Comparison of ENCODE assay signal across 1 cellular context in the genomic region with DNA sequence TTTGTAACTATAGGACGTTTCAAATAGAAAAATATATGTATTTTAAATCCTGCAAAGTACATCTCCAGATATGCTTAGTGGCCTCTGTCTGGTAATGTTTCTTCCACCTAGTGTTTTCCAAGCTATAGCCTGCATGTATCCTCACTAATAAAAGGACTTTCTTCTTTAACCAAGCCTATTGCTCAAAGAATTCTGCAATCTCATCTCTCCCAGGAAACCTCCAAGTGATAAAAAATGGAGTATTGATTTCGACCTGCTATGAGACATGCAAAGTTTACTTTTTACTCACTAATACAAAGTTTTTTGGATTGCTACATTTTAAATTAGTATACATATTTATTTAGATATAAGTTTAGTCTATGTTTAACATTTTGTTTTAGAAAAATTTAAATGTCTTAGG.
A peak's percentile ranks its signal among the peaks of the same experiment; 100 is the strongest.
TF ChIP-seq lines count a peak whose summit lies in the region.

No MANE protein-coding gene starts in this region.

TF ChIP-seq in K562, 482 proteins besides CTCF, POLR2A, EP300 and RAD21 (continued from another document):
- no peak for TF ChIP-seq ATF1 (CRISPR knock-in tag; IDR thresholded peaks at IDR 0.05)
- no peak for TF ChIP-seq ATF1 (tag; IDR thresholded peaks at IDR 0.05)
- TF ChIP-seq CEBPB (tag; IDR thresholded peaks at IDR 0.05), result no peak; the same call in 1 of the 2 replicates
- TF ChIP-seq, protein P1, sequence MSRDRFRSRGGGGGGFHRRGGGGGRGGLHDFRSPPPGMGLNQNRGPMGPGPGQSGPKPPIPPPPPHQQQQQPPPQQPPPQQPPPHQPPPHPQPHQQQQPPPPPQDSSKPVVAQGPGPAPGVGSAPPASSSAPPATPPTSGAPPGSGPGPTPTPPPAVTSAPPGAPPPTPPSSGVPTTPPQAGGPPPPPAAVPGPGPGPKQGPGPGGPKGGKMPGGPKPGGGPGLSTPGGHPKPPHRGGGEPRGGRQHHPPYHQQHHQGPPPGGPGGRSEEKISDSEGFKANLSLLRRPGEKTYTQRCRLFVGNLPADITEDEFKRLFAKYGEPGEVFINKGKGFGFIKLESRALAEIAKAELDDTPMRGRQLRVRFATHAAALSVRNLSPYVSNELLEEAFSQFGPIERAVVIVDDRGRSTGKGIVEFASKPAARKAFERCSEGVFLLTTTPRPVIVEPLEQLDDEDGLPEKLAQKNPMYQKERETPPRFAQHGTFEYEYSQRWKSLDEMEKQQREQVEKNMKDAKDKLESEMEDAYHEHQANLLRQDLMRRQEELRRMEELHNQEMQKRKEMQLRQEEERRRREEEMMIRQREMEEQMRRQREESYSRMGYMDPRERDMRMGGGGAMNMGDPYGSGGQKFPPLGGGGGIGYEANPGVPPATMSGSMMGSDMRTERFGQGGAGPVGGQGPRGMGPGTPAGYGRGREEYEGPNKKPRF (IDR thresholded peaks at IDR 0.05; ENCODE audit: low read depth, low read length), result no peak
- no peak for TF ChIP-seq NCOA6 (IDR thresholded peaks at IDR 0.05)
- TF ChIP-seq ERF (CRISPR knock-in tag; IDR thresholded peaks at IDR 0.05), result no peak
- TF ChIP-seq, protein P2, sequence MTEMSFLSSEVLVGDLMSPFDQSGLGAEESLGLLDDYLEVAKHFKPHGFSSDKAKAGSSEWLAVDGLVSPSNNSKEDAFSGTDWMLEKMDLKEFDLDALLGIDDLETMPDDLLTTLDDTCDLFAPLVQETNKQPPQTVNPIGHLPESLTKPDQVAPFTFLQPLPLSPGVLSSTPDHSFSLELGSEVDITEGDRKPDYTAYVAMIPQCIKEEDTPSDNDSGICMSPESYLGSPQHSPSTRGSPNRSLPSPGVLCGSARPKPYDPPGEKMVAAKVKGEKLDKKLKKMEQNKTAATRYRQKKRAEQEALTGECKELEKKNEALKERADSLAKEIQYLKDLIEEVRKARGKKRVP (CRISPR knock-in tag; IDR thresholded peaks at IDR 0.05), result no peak
- TF ChIP-seq POLR2H (tag; IDR thresholded peaks at IDR 0.05; ENCODE audit: low read depth), result no peak
- no peak for TF ChIP-seq ZNF121 (CRISPR knock-in tag; conservative IDR thresholded peaks at IDR 0.05)
- peak; percentile 77 for TF ChIP-seq NFE2 (IDR thresholded peaks at IDR 0.05; ENCODE audit: low read depth)
